1 cellular context compared by ENCODE assay signal in the genomic region with DNA sequence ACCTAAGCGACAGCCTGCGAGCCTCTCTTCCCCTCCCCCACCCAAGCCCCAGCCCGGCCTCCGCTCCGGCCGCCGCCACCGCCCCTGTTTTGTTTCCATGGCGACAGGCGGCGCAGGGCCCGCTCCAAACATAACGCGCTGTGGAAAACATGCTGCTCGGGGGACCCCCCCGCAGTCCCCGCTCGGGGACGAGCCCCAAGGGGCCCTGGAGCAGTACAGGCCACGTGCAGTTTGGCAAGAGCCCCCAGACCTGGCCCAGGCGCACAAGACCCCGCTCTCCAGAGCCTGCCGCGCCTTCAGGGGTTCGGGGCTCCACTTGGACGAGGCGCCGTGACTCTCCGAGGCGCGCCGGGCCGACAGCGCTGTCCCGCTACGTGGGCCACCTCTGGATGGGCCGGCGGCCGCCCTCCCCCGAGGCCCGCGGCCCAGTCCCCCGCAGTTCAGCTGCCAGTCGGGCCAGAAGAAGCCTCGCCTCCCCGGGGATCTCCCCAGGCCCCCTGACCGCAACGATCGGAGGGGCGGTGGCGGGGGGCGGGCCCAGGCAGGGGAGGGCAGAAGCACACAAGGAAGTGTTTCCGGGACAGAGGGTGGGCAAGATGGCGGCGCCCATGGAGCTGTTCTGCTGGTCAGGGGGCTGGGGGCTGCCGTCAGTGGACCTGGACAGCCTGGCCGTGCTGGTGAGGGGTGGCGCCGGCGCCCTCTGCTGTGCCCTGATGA.
TF ChIP-seq lines count a peak whose summit lies in the region.

Gene MTX1 (plus strand): TSS at position 40 of the 717 bp plus-strand sequence. CDS start 110 bp downstream, at position 150.

TF ChIP-seq in K562, 482 proteins besides CTCF, POLR2A, EP300 and RAD21 (continued from another document and continues in another):
- TF ChIP-seq ZNF23 (CRISPR knock-in tag; IDR thresholded peaks at IDR 0.05), result no peak
- no peak for TF ChIP-seq ZBTB5 (IDR thresholded peaks at IDR 0.05)
- no peak for TF ChIP-seq ZNF253 (CRISPR knock-in tag; conservative IDR thresholded peaks at IDR 0.05)
- TF ChIP-seq FOXK1 (CRISPR knock-in tag; IDR thresholded peaks at IDR 0.05; ENCODE audit: borderline replicate concordance), result no peak
- no peak for TF ChIP-seq ZNF354B (CRISPR knock-in tag; IDR thresholded peaks at IDR 0.05)
- TF ChIP-seq RBBP5 (IDR thresholded peaks at IDR 0.05; ENCODE audit: borderline replicate concordance, insufficient read depth, low read length, poor library complexity, severe bottlenecking), result peak; percentile 86
- no peak for TF ChIP-seq MLX (CRISPR knock-in tag; conservative IDR thresholded peaks at IDR 0.05)
- no peak for TF ChIP-seq HMGXB4 (CRISPR knock-in tag; IDR thresholded peaks at IDR 0.05)
- no peak for TF ChIP-seq HES1 (IDR thresholded peaks at IDR 0.05; ENCODE audit: low read depth)
- TF ChIP-seq NCOA6 (IDR thresholded peaks at IDR 0.05), result no peak
- TF ChIP-seq CHCHD3 (CRISPR knock-in tag; IDR thresholded peaks at IDR 0.05), result no peak; the same call in 1 of the 2 replicates
- no peak for TF ChIP-seq ZNF324 (CRISPR knock-in tag; IDR thresholded peaks at IDR 0.05)
- TF ChIP-seq, protein P1, sequence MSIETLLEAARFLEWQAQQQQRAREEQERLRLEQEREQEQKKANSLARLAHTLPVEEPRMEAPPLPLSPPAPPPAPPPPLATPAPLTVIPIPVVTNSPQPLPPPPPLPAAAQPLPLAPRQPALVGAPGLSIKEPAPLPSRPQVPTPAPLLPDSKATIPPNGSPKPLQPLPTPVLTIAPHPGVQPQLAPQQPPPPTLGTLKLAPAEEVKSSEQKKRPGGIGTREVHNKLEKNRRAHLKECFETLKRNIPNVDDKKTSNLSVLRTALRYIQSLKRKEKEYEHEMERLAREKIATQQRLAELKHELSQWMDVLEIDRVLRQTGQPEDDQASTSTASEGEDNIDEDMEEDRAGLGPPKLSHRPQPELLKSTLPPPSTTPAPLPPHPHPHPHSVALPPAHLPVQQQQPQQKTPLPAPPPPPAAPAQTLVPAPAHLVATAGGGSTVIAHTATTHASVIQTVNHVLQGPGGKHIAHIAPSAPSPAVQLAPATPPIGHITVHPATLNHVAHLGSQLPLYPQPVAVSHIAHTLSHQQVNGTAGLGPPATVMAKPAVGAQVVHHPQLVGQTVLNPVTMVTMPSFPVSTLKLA (conservative IDR thresholded peaks at IDR 0.05), result peak; percentile 94 to 98
- TF ChIP-seq TFE3 (CRISPR knock-in tag; IDR thresholded peaks at IDR 0.05), result no peak
- TF ChIP-seq ZNF518B (CRISPR knock-in tag; IDR thresholded peaks at IDR 0.05), result no peak
- TF ChIP-seq ZNF561 (CRISPR knock-in tag; conservative IDR thresholded peaks at IDR 0.05), result no peak
- TF ChIP-seq SAP30 (IDR thresholded peaks at IDR 0.05; ENCODE audit: borderline replicate concordance, insufficient read depth, low read depth, low read length, poor library complexity, severe bottlenecking), result peak; percentile 85
- TF ChIP-seq, protein P2, sequence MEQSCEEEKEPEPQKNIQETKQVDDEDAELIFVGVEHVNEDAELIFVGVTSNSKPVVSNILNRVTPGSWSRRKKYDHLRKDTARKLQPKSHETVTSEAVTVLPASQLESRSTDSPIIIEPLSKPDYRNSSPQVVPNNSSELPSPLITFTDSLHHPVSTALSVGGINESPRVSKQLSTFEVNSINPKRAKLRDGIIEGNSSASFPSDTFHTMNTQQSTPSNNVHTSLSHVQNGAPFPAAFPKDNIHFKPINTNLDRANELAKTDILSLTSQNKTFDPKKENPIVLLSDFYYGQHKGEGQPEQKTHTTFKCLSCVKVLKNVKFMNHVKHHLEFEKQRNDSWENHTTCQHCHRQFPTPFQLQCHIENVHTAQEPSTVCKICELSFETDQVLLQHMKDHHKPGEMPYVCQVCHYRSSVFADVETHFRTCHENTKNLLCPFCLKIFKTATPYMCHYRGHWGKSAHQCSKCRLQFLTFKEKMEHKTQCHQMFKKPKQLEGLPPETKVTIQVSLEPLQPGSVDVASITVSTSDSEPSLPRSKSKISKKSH (CRISPR knock-in tag; IDR thresholded peaks at IDR 0.05), result no peak
- TF ChIP-seq, protein P3, sequence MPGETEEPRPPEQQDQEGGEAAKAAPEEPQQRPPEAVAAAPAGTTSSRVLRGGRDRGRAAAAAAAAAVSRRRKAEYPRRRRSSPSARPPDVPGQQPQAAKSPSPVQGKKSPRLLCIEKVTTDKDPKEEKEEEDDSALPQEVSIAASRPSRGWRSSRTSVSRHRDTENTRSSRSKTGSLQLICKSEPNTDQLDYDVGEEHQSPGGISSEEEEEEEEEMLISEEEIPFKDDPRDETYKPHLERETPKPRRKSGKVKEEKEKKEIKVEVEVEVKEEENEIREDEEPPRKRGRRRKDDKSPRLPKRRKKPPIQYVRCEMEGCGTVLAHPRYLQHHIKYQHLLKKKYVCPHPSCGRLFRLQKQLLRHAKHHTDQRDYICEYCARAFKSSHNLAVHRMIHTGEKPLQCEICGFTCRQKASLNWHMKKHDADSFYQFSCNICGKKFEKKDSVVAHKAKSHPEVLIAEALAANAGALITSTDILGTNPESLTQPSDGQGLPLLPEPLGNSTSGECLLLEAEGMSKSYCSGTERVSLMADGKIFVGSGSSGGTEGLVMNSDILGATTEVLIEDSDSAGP (CRISPR knock-in tag; IDR thresholded peaks at IDR 0.05), result no peak
- TF ChIP-seq HNRNPL (IDR thresholded peaks at IDR 0.05; ENCODE audit: low read depth, low read length), result no peak
- TF ChIP-seq, protein P4, sequence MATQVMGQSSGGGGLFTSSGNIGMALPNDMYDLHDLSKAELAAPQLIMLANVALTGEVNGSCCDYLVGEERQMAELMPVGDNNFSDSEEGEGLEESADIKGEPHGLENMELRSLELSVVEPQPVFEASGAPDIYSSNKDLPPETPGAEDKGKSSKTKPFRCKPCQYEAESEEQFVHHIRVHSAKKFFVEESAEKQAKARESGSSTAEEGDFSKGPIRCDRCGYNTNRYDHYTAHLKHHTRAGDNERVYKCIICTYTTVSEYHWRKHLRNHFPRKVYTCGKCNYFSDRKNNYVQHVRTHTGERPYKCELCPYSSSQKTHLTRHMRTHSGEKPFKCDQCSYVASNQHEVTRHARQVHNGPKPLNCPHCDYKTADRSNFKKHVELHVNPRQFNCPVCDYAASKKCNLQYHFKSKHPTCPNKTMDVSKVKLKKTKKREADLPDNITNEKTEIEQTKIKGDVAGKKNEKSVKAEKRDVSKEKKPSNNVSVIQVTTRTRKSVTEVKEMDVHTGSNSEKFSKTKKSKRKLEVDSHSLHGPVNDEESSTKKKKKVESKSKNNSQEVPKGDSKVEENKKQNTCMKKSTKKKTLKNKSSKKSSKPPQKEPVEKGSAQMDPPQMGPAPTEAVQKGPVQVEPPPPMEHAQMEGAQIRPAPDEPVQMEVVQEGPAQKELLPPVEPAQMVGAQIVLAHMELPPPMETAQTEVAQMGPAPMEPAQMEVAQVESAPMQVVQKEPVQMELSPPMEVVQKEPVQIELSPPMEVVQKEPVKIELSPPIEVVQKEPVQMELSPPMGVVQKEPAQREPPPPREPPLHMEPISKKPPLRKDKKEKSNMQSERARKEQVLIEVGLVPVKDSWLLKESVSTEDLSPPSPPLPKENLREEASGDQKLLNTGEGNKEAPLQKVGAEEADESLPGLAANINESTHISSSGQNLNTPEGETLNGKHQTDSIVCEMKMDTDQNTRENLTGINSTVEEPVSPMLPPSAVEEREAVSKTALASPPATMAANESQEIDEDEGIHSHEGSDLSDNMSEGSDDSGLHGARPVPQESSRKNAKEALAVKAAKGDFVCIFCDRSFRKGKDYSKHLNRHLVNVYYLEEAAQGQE (CRISPR knock-in tag; IDR thresholded peaks at IDR 0.05; ENCODE audit: low read depth), result 0 out of 2 replicates have a peak, but pooled peaks have one; percentile 32
- no peak for TF ChIP-seq NUFIP1 (IDR thresholded peaks at IDR 0.05; ENCODE audit: partially characterized antibody)
- TF ChIP-seq MCM3 (IDR thresholded peaks at IDR 0.05), result no peak
- TF ChIP-seq SMAD4 (CRISPR knock-in tag; conservative IDR thresholded peaks at IDR 0.05), result peak; percentile 67
- TF ChIP-seq GABPA (tag; conservative IDR thresholded peaks at IDR 0.05; ENCODE audit: low read depth), result peak; percentile 97
- no peak for TF ChIP-seq SMARCB1 (IDR thresholded peaks at IDR 0.05; ENCODE audit: insufficient read length, low read depth)
- no peak for TF ChIP-seq ZNF274 (IDR thresholded peaks at IDR 0.05; ENCODE audit: borderline replicate concordance, low read depth, low read length)
- no peak for TF ChIP-seq CBX8 (IDR thresholded peaks at IDR 0.05; ENCODE audit: borderline replicate concordance, extremely low read depth, low read depth, low read length, poor library complexity, severe bottlenecking)
- no peak for TF ChIP-seq PPARD (CRISPR knock-in tag; IDR thresholded peaks at IDR 0.05)
- TF ChIP-seq POLR2B (IDR thresholded peaks at IDR 0.05; ENCODE audit: low read depth, partially characterized antibody), result no peak
- TF ChIP-seq, protein P5, sequence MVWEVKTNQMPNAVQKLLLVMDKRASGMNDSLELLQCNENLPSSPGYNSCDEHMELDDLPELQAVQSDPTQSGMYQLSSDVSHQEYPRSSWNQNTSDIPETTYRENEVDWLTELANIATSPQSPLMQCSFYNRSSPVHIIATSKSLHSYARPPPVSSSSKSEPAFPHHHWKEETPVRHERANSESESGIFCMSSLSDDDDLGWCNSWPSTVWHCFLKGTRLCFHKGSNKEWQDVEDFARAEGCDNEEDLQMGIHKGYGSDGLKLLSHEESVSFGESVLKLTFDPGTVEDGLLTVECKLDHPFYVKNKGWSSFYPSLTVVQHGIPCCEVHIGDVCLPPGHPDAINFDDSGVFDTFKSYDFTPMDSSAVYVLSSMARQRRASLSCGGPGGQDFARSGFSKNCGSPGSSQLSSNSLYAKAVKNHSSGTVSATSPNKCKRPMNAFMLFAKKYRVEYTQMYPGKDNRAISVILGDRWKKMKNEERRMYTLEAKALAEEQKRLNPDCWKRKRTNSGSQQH (CRISPR knock-in tag; IDR thresholded peaks at IDR 0.05), result 0 out of 2 replicates have a peak, but pooled peaks have one; percentile 36
